Comparison of ENCODE assay signal across 32 cellular contexts in genomic region chr10:132817701-132818211, GRCh38. TPM values are rescaled to one million over a fixed set of nuclear protein-coding genes. Genes with fewer than 3 reads are reported as not detected.
"Had no signal": no experiment of that assay in that cellular context is flagged by ENCODE, and none has a peak within 500 bp of the region (broad histone marks: within the 10 kb centered on the region; RNA-seq: fewer than 3 reads in every experiment).

No MANE protein-coding gene starts in this region.

- H3K9me3 ChIP-seq: neutrophil, thyroid gland, upper lobe of right lung had no signal

- H3K36me3 ChIP-seq: neutrophil, stomach, thyroid gland, upper lobe of right lung had no signal

- ATAC-seq: body of pancreas; effector memory CD8-positive, alpha-beta T cell; esophagus mucosa; stimulated activated naive B cell treated with anti-CD40 and anti-IgM and Interleukin-4, amounts not matched to agents 10 μg/mL and 1 μg/mL and 100 μg/mL, for 72 hours; upper lobe of right lung had no signal

- H3K27ac Mint-ChIP-seq: activated T-helper 1 cell treated with anti-CD3 and anti-CD28 coated beads, Interleukin-12 subunit alpha, Interleukin-12 subunit beta, Interleukin-2, Interleukin-4 antibody, amounts not matched to agents 30 ng/mL and 10 ng/mL and 1 ng/mL, durations not matched to agents 14 hours and 24 hours and 36 hours; effector memory CD8-positive, alpha-beta T cell; nephron; progenitor cell of endocrine pancreas; stimulated activated naive B cell treated with anti-CD40 and anti-IgM and Interleukin-4, amounts not matched to agents 10 μg/mL and 1 μg/mL and 100 μg/mL, for 72 hours; T-helper 1 cell treated with Interleukin-12 subunit alpha and Interleukin-12 subunit beta and Interleukin-4 antibody, amounts not matched to agents 30 μg/mL and 1 μg/mL, for 36 hours had no signal

- H3K9me3 Mint-ChIP-seq: effector memory CD8-positive, alpha-beta T cell; stimulated activated naive B cell treated with anti-CD40 and anti-IgM and Interleukin-4, amounts not matched to agents 10 μg/mL and 1 μg/mL and 100 μg/mL, for 72 hours had no signal

- H3K27me3 ChIP-seq: thyroid gland had no signal

- H3K4me3 Mint-ChIP-seq: activated T-helper 1 cell treated with anti-CD3 and anti-CD28 coated beads, Interleukin-12 subunit alpha, Interleukin-12 subunit beta, Interleukin-2, Interleukin-4 antibody, amounts not matched to agents 30 ng/mL and 10 ng/mL and 1 ng/mL, durations not matched to agents 14 hours and 24 hours and 36 hours; effector memory CD8-positive, alpha-beta T cell; nephron; stimulated activated naive B cell treated with anti-CD40 and anti-IgM and Interleukin-4, amounts not matched to agents 10 μg/mL and 1 μg/mL and 100 μg/mL, for 72 hours; T-helper 1 cell treated with Interleukin-12 subunit alpha and Interleukin-12 subunit beta and Interleukin-4 antibody, amounts not matched to agents 30 μg/mL and 1 μg/mL, for 36 hours had no signal

- H3K27ac ChIP-seq: body of pancreas, coronary artery, neutrophil, stomach, thyroid gland, upper lobe of right lung, VCaP had no signal

- H3K36me3 Mint-ChIP-seq: stimulated activated naive B cell treated with anti-CD40 and anti-IgM and Interleukin-4, amounts not matched to agents 10 μg/mL and 1 μg/mL and 100 μg/mL, for 72 hours had no signal

- H3K4me1 ChIP-seq: body of pancreas, stomach, thyroid gland, upper lobe of right lung had no signal

- H3K4me1 Mint-ChIP-seq: nephron; stimulated activated naive B cell treated with anti-CD40 and anti-IgM and Interleukin-4, amounts not matched to agents 10 μg/mL and 1 μg/mL and 100 μg/mL, for 72 hours had no signal

- DNase-seq: activated CD4-positive, alpha-beta T cell treated with anti-CD3 and anti-CD28 coated beads for 4 hours; activated CD4-positive, alpha-beta T cell treated with anti-CD3 and anti-CD28 coated beads, Interleukin-2, amount 50 U/mL, for 4 hours; activated gamma-delta T cell treated with Interleukin-2 at 50 U/mL for 16 hours; activated naive CD4-positive, alpha-beta T cell treated with anti-CD3 and anti-CD28 coated beads, Interleukin-2, amount 50 U/mL, for 16 hours; activated T-cell treated with anti-CD3 and anti-CD28 coated beads for 4 hours; body of pancreas; effector memory CD8-positive, alpha-beta T cell; foreskin fibroblast; hypothalamus; mesendoderm; stimulated activated CD4-positive, alpha-beta T cell treated with anti-CD3 and anti-CD28 coated beads, Interleukin-15, amount 100 ng/mL, for 24 hours; stimulated activated CD4-positive, alpha-beta T cell treated with anti-CD3 and anti-CD28 coated beads, Interleukin-2, amount 100 ng/mL, for 24 hours; stimulated activated naive B cell treated with anti-CD40 and anti-IgM and Interleukin-4, amounts not matched to agents 10 μg/mL and 1 μg/mL and 100 μg/mL, for 72 hours; SW 1271; T-helper 9 cell; thyroid gland; upper lobe of right lung had no signal

- H3K4me3 ChIP-seq: body of pancreas, coronary artery, lung, smooth muscle cell, stomach, thyroid gland, upper lobe of right lung had no signal

RNA-seq across cellular contexts. Expression of gene NKX6-2, which starts 31.8 kb away (rescaled TPM):
- total RNA-seq: activated T-helper 1 cell treated with anti-CD3 and anti-CD28 coated beads, Interleukin-12 subunit alpha, Interleukin-12 subunit beta, Interleukin-2, Interleukin-4 antibody, amounts not matched to agents 30 ng/mL and 10 ng/mL and 1 ng/mL, durations not matched to agents 14 hours and 24 hours and 36 hours; cerebellum; endothelial cell of umbilical vein; lung; mononuclear cell; osteocyte; smooth muscle cell; thyroid gland; upper lobe of right lung had no signal
